Comparison of ENCODE assay signal across 8 cellular contexts in genomic region chr3:188061133-188061532, GRCh38.
DNase-seq lines count a peak whose midpoint lies in the region; ATAC-seq lines count a peak whose summit lies in the region.

No MANE protein-coding gene starts in this region.

- H3K4me3 Mint-ChIP-seq in CD4-positive, alpha-beta memory T cell: peak overlapping the region in 2 of 8 donors; percentile 17 to 43

- H3K27ac Mint-ChIP-seq in CD4-positive, alpha-beta memory T cell: peak overlapping the region in 6 of 7 donors; percentile 71 to 95 (median 84)

- intact Hi-C loops in CD4-positive, alpha-beta memory T cell (cut with micrococcal nuclease): loop anchor here (1.0 to 2.0 kb wide), 3 partner anchors 86 to 318 kb away; no protein-coding TSS in a partner anchor

- no peaks in the 10 kb centered on the region for H3K27me3 Mint-ChIP-seq in CD4-positive, alpha-beta memory T cell

- ATAC-seq in esophagus mucosa: peak; percentile 86

- in situ Hi-C loops in KBM-7 (cut with MboI; ENCODE audit: low pct_unique_long_range_greater_than_20kb, low sequenced_read_pairs): no loop called here

- no peaks in the 10 kb centered on the region for H3K27me3 ChIP-seq in CD4-positive, alpha-beta memory T cell (ENCODE audit: insufficient read depth, low read length)

- H3K36me3 ChIP-seq in CD4-positive, alpha-beta memory T cell (ENCODE audit: insufficient read depth, low read length): no peaks in the 10 kb centered on the region

- no peak overlapping the region for H3K27ac ChIP-seq in CD4-positive, alpha-beta memory T cell (ENCODE audit: low read depth, low read length)

- peaks cover 12% of the 10 kb centered on the region for H3K4me1 ChIP-seq in CD4-positive, alpha-beta memory T cell (ENCODE audit: insufficient read depth, low read length)

- peaks cover 12 to 19% (median 14%) of the 10 kb centered on the region in 4 donors for H3K4me1 Mint-ChIP-seq in CD4-positive, alpha-beta memory T cell

- H3K9me3 Mint-ChIP-seq in CD4-positive, alpha-beta memory T cell: no peaks in the 10 kb centered on the region

- POLR2A ChIA-PET in CD4-positive, alpha-beta memory T cell (lab: Charles Lee; ENCODE audit: partially characterized antibody): interaction anchor here (0.8 to 1.6 kb wide), 3 partner anchors 11 to 316 kb away, joined by 3 to 6 read pairs (median 5); partner anchors contain the start of gene BCL6

- peak; percentile 50 to 78 (median 63) for DNase-seq in CD4-positive, alpha-beta memory T cell
- DNase-seq in KBM-7 (peak; percentile 70), superior temporal gyrus (ENCODE audit: extremely low spot score) (no peak), NCI-H524 treated with DMSO at 0.1 percent for 48 hours (lab: John Stamatoyannopoulos, UW) (no peak), NCI-H1694 treated with DMSO at 0.1 percent for 48 hours (lab: John Stamatoyannopoulos, UW) (no peak)
- peak; percentile 29 for DNase-seq in activated CD4-positive, alpha-beta T cell treated with anti-CD3 and anti-CD28 coated beads, Interleukin-2, amount 50 U/mL, for 1 hour
- peak; percentile 35 to 52 for DNase-seq in stimulated activated CD4-positive, alpha-beta T cell treated with anti-CD3 and anti-CD28 coated beads, Interleukin-4, amount 100 ng/mL, for 48 hours (ENCODE audit: low read depth in 2 of 2)

- no peaks in the 10 kb centered on the region for H3K9me3 ChIP-seq in CD4-positive, alpha-beta memory T cell (ENCODE audit: control insufficient read depth in 1 of 2, low read length in 2 of 2)

- H3K4me3 ChIP-seq in CD4-positive, alpha-beta memory T cell (ENCODE audit: low read length in 2 of 2): no peak overlapping the region

- no peaks in the 10 kb centered on the region for H3K36me3 Mint-ChIP-seq in CD4-positive, alpha-beta memory T cell

- CTCF ChIA-PET in CD4-positive, alpha-beta memory T cell (lab: Charles Lee; ENCODE audit: partially characterized antibody): interaction anchor here (0.6 to 5.8 kb wide), 11 partner anchors 8 to 980 kb away, joined by 3 to 42 read pairs (median 4); partner anchors contain the start of gene BCL6

Comparison
In these comparisons a context has a peak if more than half of its experiments do, and no peak if none do; other contexts are left out.
1. DNase-seq: peak in CD4-positive, alpha-beta memory T cell (5 of 5), KBM-7 (single experiment), activated CD4-positive, alpha-beta T cell treated with anti-CD3 and anti-CD28 coated beads, Interleukin-2, amount 50 U/mL, for 1 hour (single experiment) and stimulated activated CD4-positive, alpha-beta T cell treated with anti-CD3 and anti-CD28 coated beads, Interleukin-4, amount 100 ng/mL, for 48 hours (2 of 2); none in superior temporal gyrus (single experiment), NCI-H524 treated with DMSO at 0.1 percent for 48 hours (single experiment) and NCI-H1694 treated with DMSO at 0.1 percent for 48 hours (single experiment).